In the genomic region with DNA sequence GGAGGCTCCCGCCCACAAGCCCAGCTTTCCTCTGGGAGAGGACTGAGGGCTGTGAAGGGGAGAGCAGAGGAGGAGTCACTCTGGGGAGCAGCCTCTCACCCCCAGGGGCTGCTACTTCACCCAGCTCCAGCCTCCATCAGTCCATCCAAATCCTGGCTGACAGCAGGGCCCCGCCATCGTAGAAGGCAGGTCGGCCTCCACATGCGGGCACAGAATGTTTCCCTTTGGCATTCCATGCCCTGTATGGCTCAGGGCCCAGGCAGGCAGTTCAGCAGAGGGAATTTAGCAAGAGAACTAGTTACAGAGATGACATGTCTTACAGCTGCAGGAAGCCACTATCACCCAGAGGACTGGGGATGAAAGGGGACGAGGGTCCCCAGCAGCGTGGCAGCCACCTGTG, we compare ENCODE assay signal across 17 cellular contexts. TPM values are rescaled to one million over a fixed set of nuclear protein-coding genes. Genes with fewer than 3 reads are reported as not detected.
DNase-seq lines count a peak whose midpoint lies in the region; ATAC-seq and TF ChIP-seq lines count a peak whose summit lies in the region.
"Had no signal": no experiment of that assay in that cellular context is flagged by ENCODE, and none has a peak within 500 bp of the region (broad histone marks: within the 10 kb centered on the region; RNA-seq: fewer than 3 reads in every experiment).

No MANE protein-coding gene starts in this region.

- POLR2A ChIA-PET in MCF 10A (lab: Yijun Ruan, JAX): interaction anchor here (0.6 to 1.3 kb wide), 5 partner anchors 36 to 321 kb away, joined by 3 to 9 read pairs (median 3); no protein-coding TSS in a partner anchor

- CTCF ChIA-PET in MCF 10A (lab: Yijun Ruan, JAX): interaction anchor here (0.6 to 0.7 kb wide), 3 partner anchors 19 to 433 kb away, joined by 3 to 6 read pairs (median 3); no protein-coding TSS in a partner anchor

- no peaks in the 10 kb centered on the region for H3K27me3 ChIP-seq in breast epithelium
- peaks cover 10% of the 10 kb centered on the region for H3K27me3 ChIP-seq in neural progenitor cell
- H3K27me3 ChIP-seq in aorta (ENCODE audit: control insufficient read depth in 1 of 2, insufficient read depth in 2 of 2, low read length in 1 of 2): no peaks in the 10 kb centered on the region
- H3K27me3 ChIP-seq: upper lobe of right lung had no signal

- no peak overlapping the region for H3K9ac ChIP-seq in neural progenitor cell

- no peak overlapping the region for H2AFZ ChIP-seq in neural progenitor cell (replicated peaks)

- BruUV-seq in MCF 10A (replicated peaks; lab: Mats Ljungman, UMichigan): no TSS peak

- H3K27ac ChIP-seq in breast epithelium (no peak overlapping the region), neural progenitor cell (no peak overlapping the region), aorta (ENCODE audit: low read depth in 1 of 2, low read length in 2 of 2) (peak overlapping the region in 1 of 2 donors; percentile 61)
- H3K27ac ChIP-seq: upper lobe of right lung, WERI-Rb-1 had no signal

- H3K4me3 Mint-ChIP-seq in MCF 10A (ENCODE audit: unreplicated experiment): peak overlapping the region; percentile 23
- no peak overlapping the region for H3K4me3 Mint-ChIP-seq in neural progenitor cell
- H3K4me3 Mint-ChIP-seq in activated T-cell treated with anti-CD3 and anti-CD28 coated beads, Interleukin-2, amount 50 U/mL, for 24 hours: no peak overlapping the region
- H3K4me3 Mint-ChIP-seq: CD8-positive, alpha-beta T cell had no signal

- no peaks in the 10 kb centered on the region for H3K79me2 ChIP-seq in neural progenitor cell (ENCODE audit: low read depth)

- H3K27ac Mint-ChIP-seq in MCF 10A (ENCODE audit: low read depth, unreplicated experiment) (peak overlapping the region; percentile 72), neural progenitor cell (peak overlapping the region; percentile 90)
- H3K27ac Mint-ChIP-seq in activated T-cell treated with anti-CD3 and anti-CD28 coated beads, Interleukin-2, amount 50 U/mL, for 24 hours: no peak overlapping the region
- H3K27ac Mint-ChIP-seq: CD8-positive, alpha-beta T cell had no signal

- no peaks in the 10 kb centered on the region for H3K9me3 ChIP-seq in breast epithelium
- no peaks in the 10 kb centered on the region for H3K9me3 ChIP-seq in neural progenitor cell (ENCODE audit: low read depth)
- no peaks in the 10 kb centered on the region for H3K9me3 ChIP-seq in aorta (ENCODE audit: control insufficient read depth, low read length)
- H3K9me3 ChIP-seq: mucosa of descending colon, upper lobe of right lung had no signal

- intact Hi-C loops in MCF 10A (cut with micrococcal nuclease) (no loop called here), breast epithelium (cut with DNase I; ENCODE audit: low total_unique reads) (no loop called here), aorta (cut with DNase I) (no loop called here)

- DNase-seq in MCF 10A (ENCODE audit: unreplicated experiment): peak; percentile 74
- DNase-seq in breast epithelium (ENCODE audit: low spot score in 2 of 2): no peak
- peak; percentile 35 for DNase-seq in epithelial cell of esophagus (ENCODE audit: low read depth)
- no peak for DNase-seq in neural progenitor cell (ENCODE audit: low spot score)
- DNase-seq in aorta: peak; percentile 66 to 85
- DNase-seq in activated T-cell treated with anti-CD3 and anti-CD28 coated beads, Interleukin-2, amount 50 U/mL, for 24 hours: no peak
- DNase-seq in HT-29 (ENCODE audit: low spot score): no peak
- DNase-seq in DMS53 (lab: John Stamatoyannopoulos, UW): no peak
- DNase-seq: activated effector memory CD4-positive, alpha-beta T cell treated with anti-CD3 and anti-CD28 coated beads, Interleukin-2, amount 50 U/mL, for 16 hours; CD8-positive, alpha-beta T cell; islet precursor cell; MV-4-11; stimulated activated CD4-positive, alpha-beta T cell treated with anti-CD3 and anti-CD28 coated beads, Interleukin-1b, Interleukin-23, amount 100 ng/mL, for 48 hours; stimulated activated CD8-positive, alpha-beta memory T cell treated with anti-CD3 and anti-CD28 coated beads, Interleukin-4, amount 100 ng/mL, for 48 hours; WERI-Rb-1 had no signal

- no peaks in the 10 kb centered on the region for H3K9me3 Mint-ChIP-seq in MCF 10A (ENCODE audit: unreplicated experiment)
- H3K9me3 Mint-ChIP-seq in neural progenitor cell: no peaks in the 10 kb centered on the region
- H3K9me3 Mint-ChIP-seq in activated T-cell treated with anti-CD3 and anti-CD28 coated beads, Interleukin-2, amount 50 U/mL, for 24 hours: no peaks in the 10 kb centered on the region
- H3K9me3 Mint-ChIP-seq: CD8-positive, alpha-beta T cell had no signal

- no peak overlapping the region for H3K4me3 ChIP-seq in breast epithelium
- H3K4me3 ChIP-seq in epithelial cell of esophagus (ENCODE audit: low read length): no peak overlapping the region
- H3K4me3 ChIP-seq in neural progenitor cell: no peak overlapping the region
- no peak overlapping the region for H3K4me3 ChIP-seq in aorta (ENCODE audit: low read length in 2 of 2)
- H3K4me3 ChIP-seq: mucosa of descending colon, upper lobe of right lung had no signal

- no peak overlapping the region for H3K4me2 ChIP-seq in neural progenitor cell

- WGBS in aorta, 2 donors: 24 to 30% methylated on average over 7 of the region's 7 CpGs

- H3K36me3 ChIP-seq in breast epithelium (no peaks in the 10 kb centered on the region), neural progenitor cell (no peaks in the 10 kb centered on the region), aorta (ENCODE audit: control insufficient read depth in 1 of 2, insufficient read depth in 2 of 2, low read length in 1 of 2) (no peaks in the 10 kb centered on the region)
- H3K36me3 ChIP-seq: upper lobe of right lung, WERI-Rb-1 had no signal

- H3K4me1 Mint-ChIP-seq in MCF 10A (ENCODE audit: insufficient read depth, unreplicated experiment) (peaks cover 46% of the 10 kb centered on the region), neural progenitor cell (peaks cover 33% of the 10 kb centered on the region)
- peaks cover 20% of the 10 kb centered on the region for H3K4me1 Mint-ChIP-seq in activated T-cell treated with anti-CD3 and anti-CD28 coated beads, Interleukin-2, amount 50 U/mL, for 24 hours (ENCODE audit: low read depth)

- H3K36me3 Mint-ChIP-seq in MCF 10A (ENCODE audit: insufficient read depth, unreplicated experiment): no peaks in the 10 kb centered on the region
- peaks cover 4% of the 10 kb centered on the region for H3K36me3 Mint-ChIP-seq in neural progenitor cell
- peaks cover 17% of the 10 kb centered on the region for H3K36me3 Mint-ChIP-seq in activated T-cell treated with anti-CD3 and anti-CD28 coated beads, Interleukin-2, amount 50 U/mL, for 24 hours (ENCODE audit: low read depth)
- H3K36me3 Mint-ChIP-seq: CD8-positive, alpha-beta T cell had no signal

- H4K20me1 ChIP-seq in neural progenitor cell (ENCODE audit: low read depth): no peaks in the 10 kb centered on the region

- TF ChIP-seq POLR2A in breast epithelium (IDR thresholded peaks at IDR 0.05): no peak

- TF ChIP-seq CTCF in MCF 10A (IDR thresholded peaks at IDR 0.05; ENCODE audit: unreplicated experiment) (no peak), breast epithelium (IDR thresholded peaks at IDR 0.05) (no peak), epithelial cell of esophagus (IDR thresholded peaks at IDR 0.05; ENCODE audit: insufficient read depth, low read depth, low read length, missing control alignments) (no peak), neural progenitor cell (IDR thresholded peaks at IDR 0.05) (no peak)

- H3K27me3 Mint-ChIP-seq in MCF 10A (ENCODE audit: insufficient read depth, unreplicated experiment): no peaks in the 10 kb centered on the region
- peaks cover 4% of the 10 kb centered on the region for H3K27me3 Mint-ChIP-seq in neural progenitor cell (ENCODE audit: insufficient read depth, low read depth)
- peaks cover 7% of the 10 kb centered on the region for H3K27me3 Mint-ChIP-seq in activated T-cell treated with anti-CD3 and anti-CD28 coated beads, Interleukin-2, amount 50 U/mL, for 24 hours

- peaks cover 9% of the 10 kb centered on the region for H3F3A ChIP-seq in neural progenitor cell (ENCODE audit: low read depth)

- ATAC-seq in aorta (ENCODE audit: low FRiP score): peak; percentile 40
- ATAC-seq: CD8-positive, alpha-beta T cell; mucosa of descending colon had no signal

- H3K4me1 ChIP-seq in breast epithelium: no peaks in the 10 kb centered on the region
- H3K4me1 ChIP-seq in neural progenitor cell: peaks cover 14% of the 10 kb centered on the region
- no peaks in the 10 kb centered on the region for H3K4me1 ChIP-seq in aorta (ENCODE audit: control insufficient read depth in 1 of 2, insufficient read depth in 2 of 2, low read length in 2 of 2)

RNA-seq across cellular contexts. Expression of a gene that starts 6.4 kb away (rescaled TPM):
- total RNA-seq in MCF 10A (2022) (321 and 341 TPM in 2 replicates), breast epithelium (10 to 100 TPM; 39.8 to 68.8 (median 60.3) TPM), neural progenitor cell (ENCODE audit: low replicate concordance) (348 and 437 TPM in 2 replicates), aorta (10 to 100 TPM; 21.3 to 46.1 TPM)
- 10 to 100 TPM; 31.6 to 45.7 TPM for polyA plus RNA-seq in aorta
- 323 and 427 TPM in 2 replicates for total RNA-seq in HT-29 (2014; rRNA removed; shearing (Covaris generic))

Comparison
In these comparisons a context has a peak if more than half of its experiments do, and no peak if none do; other contexts are left out.
1. DNase-seq: peak in MCF 10A (single experiment), epithelial cell of esophagus (single experiment) and aorta (2 of 2); none in breast epithelium (0 of 2), neural progenitor cell (single experiment), activated T-cell treated with anti-CD3 and anti-CD28 coated beads, Interleukin-2, amount 50 U/mL, for 24 hours (single experiment), HT-29 (single experiment) and DMS53 (single experiment).